In genomic region chr16:53817812-53818211, GRCh38 we compare ENCODE assay signal across 20 cellular contexts.
DNase-seq lines count a peak whose midpoint lies in the region; ATAC-seq and TF ChIP-seq lines count a peak whose summit lies in the region.
"Had no signal": no experiment of that assay in that cellular context is flagged by ENCODE, and none has a peak within 500 bp of the region (broad histone marks: within the 10 kb centered on the region; RNA-seq: fewer than 3 reads in every experiment).

No MANE protein-coding gene starts in this region.

- peaks cover 11% of the 10 kb centered on the region for H3K36me3 Mint-ChIP-seq in natural killer cell treated with Interleukin-12 subunit alpha and Interleukin-12 subunit beta and Interleukin-15 and Interleukin-18, amount 100 ng/mL, for 72 hours

- peaks cover 27 to 33% of the 10 kb centered on the region in 2 donors for H3K4me1 Mint-ChIP-seq in natural killer cell treated with Interleukin-12 subunit alpha and Interleukin-12 subunit beta and Interleukin-15 and Interleukin-18, amount 100 ng/mL, for 72 hours (ENCODE audit: low read depth in 2 of 2)

- no peak for ATAC-seq in HG03159 (IDR thresholded peaks at IDR 0.05; ENCODE audit: unreplicated experiment)
- no peak for ATAC-seq in natural killer cell treated with Interleukin-12 subunit alpha and Interleukin-12 subunit beta and Interleukin-15 and Interleukin-18, amount 100 ng/mL, for 72 hours
- ATAC-seq: esophagus mucosa, T-cell had no signal

- no peaks in the 10 kb centered on the region for H3K27me3 Mint-ChIP-seq in natural killer cell treated with Interleukin-12 subunit alpha and Interleukin-12 subunit beta and Interleukin-15 and Interleukin-18, amount 100 ng/mL, for 72 hours
- H3K27me3 Mint-ChIP-seq: CD4-positive, alpha-beta memory T cell; T-cell had no signal

- DNase-seq in GM04503 (ENCODE audit: low read depth) (peak; percentile 28), SJCRH30 (peak in 1 of 2 experiments; percentile 28), epithelial cell of prostate (ENCODE audit: low read depth, low spot score) (no peak), retinal pigment epithelial cell (ENCODE audit: low read depth) (no peak), NCI-H146 treated with DMSO at 0.1 percent for 48 hours (lab: John Stamatoyannopoulos, UW; ENCODE audit: unreplicated experiment) (no peak)
- DNase-seq in natural killer cell treated with Interleukin-12 subunit alpha and Interleukin-12 subunit beta and Interleukin-15 and Interleukin-18, amount 100 ng/mL, for 72 hours (ENCODE audit: low spot score) = no peak
- DNase-seq: CD4-positive, alpha-beta memory T cell; DMS79 treated with DMSO at 0.1 percent for 48 hours; hippocampal formation; KBM-7; NCI-H1092 treated with DMSO at 0.1 percent for 48 hours; NCI-H2171; NCI-H82; RPMI8226; T-cell; transverse colon had no signal

- no peaks in the 10 kb centered on the region for H3K9me3 ChIP-seq in SJCRH30 (replicated peaks)
- H3K9me3 ChIP-seq: transverse colon had no signal

- TF ChIP-seq CTCF in retinal pigment epithelial cell (conservative IDR thresholded peaks at IDR 0.05; ENCODE audit: low read depth, low read length) = no peak

- peaks cover 3% of the 10 kb centered on the region; the same call in 1 of the 2 replicates for H3K36me3 ChIP-seq in SJCRH30

- H3K27ac ChIP-seq in SJCRH30 (peak overlapping the region; percentile 57), epithelial cell of prostate (peak overlapping the region; percentile 84)
- H3K27ac ChIP-seq: transverse colon had no signal

- H3K27me3 ChIP-seq in SJCRH30 = no peaks in the 10 kb centered on the region
- H3K27me3 ChIP-seq: transverse colon had no signal

- no peaks in the 10 kb centered on the region for H3K9me3 Mint-ChIP-seq in natural killer cell treated with Interleukin-12 subunit alpha and Interleukin-12 subunit beta and Interleukin-15 and Interleukin-18, amount 100 ng/mL, for 72 hours
- H3K9me3 Mint-ChIP-seq: activated T-helper 1 cell treated with anti-CD3 and anti-CD28 coated beads, Interleukin-12 subunit alpha, Interleukin-12 subunit beta, Interleukin-2, Interleukin-4 antibody, amounts not matched to agents 30 ng/mL and 10 ng/mL and 1 ng/mL, durations not matched to agents 14 hours and 24 hours and 36 hours had no signal

- peaks cover 40% of the 10 kb centered on the region for H3K4me1 ChIP-seq in SJCRH30

- no peak overlapping the region for H3K27ac Mint-ChIP-seq in natural killer cell treated with Interleukin-12 subunit alpha and Interleukin-12 subunit beta and Interleukin-15 and Interleukin-18, amount 100 ng/mL, for 72 hours
- H3K27ac Mint-ChIP-seq: activated T-helper 1 cell treated with anti-CD3 and anti-CD28 coated beads, Interleukin-12 subunit alpha, Interleukin-12 subunit beta, Interleukin-2, Interleukin-4 antibody, amounts not matched to agents 30 ng/mL and 10 ng/mL and 1 ng/mL, durations not matched to agents 14 hours and 24 hours and 36 hours; CD4-positive, alpha-beta memory T cell; T-cell had no signal

- H3K4me3 Mint-ChIP-seq in natural killer cell treated with Interleukin-12 subunit alpha and Interleukin-12 subunit beta and Interleukin-15 and Interleukin-18, amount 100 ng/mL, for 72 hours = no peak overlapping the region
- H3K4me3 Mint-ChIP-seq: activated T-helper 1 cell treated with anti-CD3 and anti-CD28 coated beads, Interleukin-12 subunit alpha, Interleukin-12 subunit beta, Interleukin-2, Interleukin-4 antibody, amounts not matched to agents 30 ng/mL and 10 ng/mL and 1 ng/mL, durations not matched to agents 14 hours and 24 hours and 36 hours; CD4-positive, alpha-beta memory T cell; T-cell had no signal

- H3K4me3 ChIP-seq in SJCRH30 (no peak overlapping the region), retinal pigment epithelial cell (ENCODE audit: low read length) (peak overlapping the region; percentile 1)
- H3K4me3 ChIP-seq: skin epidermis, transverse colon had no signal
